In the genomic region with DNA sequence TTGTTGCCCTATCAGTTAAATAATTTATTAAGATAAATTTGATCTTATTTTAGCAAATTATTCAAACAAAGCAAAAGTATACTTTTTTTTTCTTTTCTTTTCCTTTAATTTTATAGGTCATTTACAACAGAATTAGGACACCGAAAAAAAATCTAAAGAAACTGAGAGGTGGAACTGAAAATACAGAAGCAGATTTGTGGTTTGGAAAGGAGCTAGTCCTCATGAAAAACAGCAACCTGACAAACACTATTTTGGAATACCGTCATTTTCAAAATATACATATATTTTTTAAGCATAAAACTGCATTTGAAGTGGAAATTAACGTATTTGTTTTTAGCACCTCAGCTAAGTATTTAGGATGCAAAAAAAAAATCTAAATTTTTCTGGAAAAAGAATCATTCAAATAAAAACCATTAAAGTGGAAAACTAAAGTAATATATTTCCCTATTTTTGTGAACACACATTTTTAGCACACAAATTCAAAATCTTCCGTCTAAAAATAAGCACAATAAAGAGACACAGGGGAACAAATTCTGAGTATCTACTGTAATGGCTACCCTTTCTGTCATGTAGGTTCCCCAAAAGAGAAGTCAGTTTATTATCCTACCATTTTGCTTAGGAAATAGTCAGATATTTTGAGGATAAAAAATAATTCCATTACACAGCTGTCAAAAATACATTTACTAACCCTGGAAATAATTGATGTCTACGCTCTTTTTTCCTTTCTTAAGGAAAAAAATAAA, we compare ENCODE assay signal across 12 cellular contexts. TPM values are rescaled to one million over a fixed set of nuclear protein-coding genes. Genes with fewer than 3 reads are reported as not detected.
DNase-seq lines count a peak whose midpoint lies in the region; ATAC-seq and TF ChIP-seq lines count a peak whose summit lies in the region.
"Had no signal": no experiment of that assay in that cellular context is flagged by ENCODE, and none has a peak within 500 bp of the region (broad histone marks: within the 10 kb centered on the region; RNA-seq: fewer than 3 reads in every experiment).

No MANE protein-coding gene starts in this region.

- no peaks in the 10 kb centered on the region for H3K9me3 ChIP-seq in neural progenitor cell (ENCODE audit: low read depth)
- H3K9me3 ChIP-seq: adrenal gland had no signal

- H3K4me3 Mint-ChIP-seq in chondrocyte (ENCODE audit: unreplicated experiment) (peak overlapping the region; percentile 31), neural progenitor cell (peak overlapping the region; percentile 97)
- H3K4me3 Mint-ChIP-seq: activated CD4-positive, alpha-beta T cell treated with anti-CD3 and anti-CD28 coated beads, Interleukin-2, amount 10 ng/mL, durations not matched to agents 7 days and 5 days had no signal

- no peak overlapping the region for H3K27ac ChIP-seq in neural progenitor cell

- H3K4me3 ChIP-seq in GM12864 (ENCODE audit: low read depth, low read length) (peak overlapping the region; percentile 65; the same call in 1 of the 2 replicates), neural progenitor cell (peak overlapping the region; percentile 93)

- ATAC-seq in GM18861 (IDR thresholded peaks at IDR 0.05; ENCODE audit: unreplicated experiment): no peak

- peaks cover 9% of the 10 kb centered on the region for H3F3A ChIP-seq in neural progenitor cell (ENCODE audit: low read depth)

- H3K4me1 Mint-ChIP-seq in chondrocyte (ENCODE audit: low read depth) (peaks cover 38% of the 10 kb centered on the region), neural progenitor cell (peaks cover 29% of the 10 kb centered on the region)

- H3K36me3 Mint-ChIP-seq in chondrocyte (ENCODE audit: low read depth): no peaks in the 10 kb centered on the region
- H3K36me3 Mint-ChIP-seq in neural progenitor cell: peaks cover 7% of the 10 kb centered on the region

- CTCF ChIA-PET in GM10248 (lab: Yijun Ruan, JAX): no interaction called here

- H3K79me2 ChIP-seq in neural progenitor cell (ENCODE audit: low read depth): peaks cover 72% of the 10 kb centered on the region

- H3K9ac ChIP-seq in neural progenitor cell: peak overlapping the region; percentile 84

- TF ChIP-seq CTCF in GM12864 (IDR thresholded peaks at IDR 0.05; ENCODE audit: low read depth, low read length, missing control alignments) (no peak), chondrocyte (IDR thresholded peaks at IDR 0.05) (no peak), neural progenitor cell (IDR thresholded peaks at IDR 0.05) (no peak), GM10248 (IDR thresholded peaks at IDR 0.05; ENCODE audit: control extremely low read depth, extremely low read depth, low read depth, missing control alignments) (no peak)

- DNase-seq in GM12864 (ENCODE audit: low read depth) (no peak), MV-4-11 (lab: John Stamatoyannopoulos, UW) (peak; percentile 61), chondrocyte (ENCODE audit: low spot score) (no peak), neural progenitor cell (ENCODE audit: low spot score) (no peak), NCI-H1694 (lab: John Stamatoyannopoulos, UW) (no peak), GM10248 (ENCODE audit: extremely low spot score) (no peak), NCI-H226 (no peak)
- DNase-seq: activated CD4-positive, alpha-beta T cell treated with anti-CD3 and anti-CD28 coated beads, Interleukin-2, amount 10 ng/mL, durations not matched to agents 7 days and 5 days; adrenal gland; head of caudate nucleus; NK-92 treated with Interleukin-12 subunit alpha and Interleukin-12 subunit beta, amount 100 ng/mL, for 24 hours had no signal

- H3K36me3 ChIP-seq in neural progenitor cell: no peaks in the 10 kb centered on the region
- H3K36me3 ChIP-seq: adrenal gland had no signal

- H3K27me3 ChIP-seq in neural progenitor cell: no peaks in the 10 kb centered on the region
- H3K27me3 ChIP-seq: adrenal gland had no signal

- POLR2A ChIA-PET in GM10248 (lab: Yijun Ruan, JAX): no interaction called here

- peaks cover 16% of the 10 kb centered on the region for H3K4me1 ChIP-seq in neural progenitor cell

- H3K27me3 Mint-ChIP-seq in chondrocyte (ENCODE audit: low read depth): no peaks in the 10 kb centered on the region
- peaks cover 6% of the 10 kb centered on the region for H3K27me3 Mint-ChIP-seq in neural progenitor cell (ENCODE audit: insufficient read depth, low read depth)

- peaks cover 26% of the 10 kb centered on the region for H4K20me1 ChIP-seq in neural progenitor cell (ENCODE audit: low read depth)

- H3K9me3 Mint-ChIP-seq in chondrocyte (ENCODE audit: low read depth) (no peaks in the 10 kb centered on the region), neural progenitor cell (no peaks in the 10 kb centered on the region)
- H3K9me3 Mint-ChIP-seq: activated CD4-positive, alpha-beta T cell treated with anti-CD3 and anti-CD28 coated beads, Interleukin-2, amount 10 ng/mL, durations not matched to agents 7 days and 5 days had no signal

- H2AFZ ChIP-seq in neural progenitor cell (replicated peaks): no peak overlapping the region

- H3K27ac Mint-ChIP-seq in chondrocyte (ENCODE audit: unreplicated experiment) (no peak overlapping the region), neural progenitor cell (no peak overlapping the region)
- H3K27ac Mint-ChIP-seq: activated CD4-positive, alpha-beta T cell treated with anti-CD3 and anti-CD28 coated beads, Interleukin-2, amount 10 ng/mL, durations not matched to agents 7 days and 5 days had no signal

- peak overlapping the region; percentile 88 for H3K4me2 ChIP-seq in neural progenitor cell

RNA-seq across cellular contexts. Expression of gene CCDC88A, which starts 2.7 kb away (rescaled TPM):
- total RNA-seq in chondrocyte (52.1 to 64.1 TPM (median 54.7 TPM) in 3 replicates), neural progenitor cell (ENCODE audit: low replicate concordance) (123 and 182 TPM in 2 replicates)
